9 cellular contexts compared by ENCODE assay signal in genomic region chr2:165572155-165572554, GRCh38.
DNase-seq lines count a peak whose midpoint lies in the region; ATAC-seq and TF ChIP-seq lines count a peak whose summit lies in the region.
"Had no signal": no experiment of that assay in that cellular context is flagged by ENCODE, and none has a peak within 500 bp of the region (broad histone marks: within the 10 kb centered on the region; RNA-seq: fewer than 3 reads in every experiment).

No MANE protein-coding gene starts in this region.

- DNase-seq in NCI-H1436 (lab: John Stamatoyannopoulos, UW) (peak; percentile 52), NCI-H774 (lab: John Stamatoyannopoulos, UW) (peak; percentile 77), glutamatergic neuron (peak; percentile 33), superior temporal gyrus (ENCODE audit: extremely low spot score) (peak; percentile 82), upper lobe of right lung (no peak), cerebellum (ENCODE audit: low spot score) (no peak), AG20443 (ENCODE audit: low spot score) (no peak)
- DNase-seq: MG63 had no signal

- H3K9me3 ChIP-seq in upper lobe of right lung, result no peaks in the 10 kb centered on the region
- H3K9me3 ChIP-seq: MG63 had no signal

- H3K4me1 Mint-ChIP-seq in glutamatergic neuron (ENCODE audit: low read depth, unreplicated experiment), result peaks cover 35% of the 10 kb centered on the region

- TF ChIP-seq CTCF in glutamatergic neuron (IDR thresholded peaks at IDR 0.05; ENCODE audit: partially characterized antibody, unreplicated experiment) (no peak), upper lobe of right lung (IDR thresholded peaks at IDR 0.05) (no peak)

- ATAC-seq in upper lobe of right lung, result no peak

- H3K27me3 Mint-ChIP-seq in glutamatergic neuron (ENCODE audit: unreplicated experiment), result peaks cover 6% of the 10 kb centered on the region

- intact Hi-C loops in upper lobe of right lung (cut with DNase I), result no loop called here

- no peak overlapping the region for H3K27ac ChIP-seq in upper lobe of right lung
- H3K27ac ChIP-seq: skin epidermis had no signal

- H3K9me3 Mint-ChIP-seq in glutamatergic neuron (ENCODE audit: unreplicated experiment), result peaks cover 2% of the 10 kb centered on the region

- H3K4me3 Mint-ChIP-seq in glutamatergic neuron (ENCODE audit: unreplicated experiment), result peak overlapping the region; percentile 68

- no peaks in the 10 kb centered on the region for H3K4me1 ChIP-seq in upper lobe of right lung

- no peaks in the 10 kb centered on the region for H3K36me3 ChIP-seq in upper lobe of right lung
- H3K36me3 ChIP-seq: MG63 had no signal

- no peaks in the 10 kb centered on the region for H3K27me3 ChIP-seq in upper lobe of right lung

- H3K27ac Mint-ChIP-seq in glutamatergic neuron (ENCODE audit: unreplicated experiment), result peak overlapping the region; percentile 91

- H3K4me3 ChIP-seq in upper lobe of right lung, result no peak overlapping the region
- H3K4me3 ChIP-seq: MG63, skin epidermis had no signal

- H3K36me3 Mint-ChIP-seq in glutamatergic neuron (ENCODE audit: unreplicated experiment), result no peaks in the 10 kb centered on the region

Comparison
In these comparisons a context has a peak if more than half of its experiments do, and no peak if none do; other contexts are left out.
1. DNase-seq: peak in NCI-H1436 (single experiment), NCI-H774 (single experiment), glutamatergic neuron (single experiment) and superior temporal gyrus (single experiment); none in upper lobe of right lung (single experiment), cerebellum (single experiment) and AG20443 (single experiment).